2 cellular contexts compared by ENCODE assay signal in genomic region chr12:113475451-113476085, GRCh38.
TF ChIP-seq lines count a peak whose summit lies in the region.

No MANE protein-coding gene starts in this region.

TF ChIP-seq in SK-N-SH, 30 proteins besides CTCF, POLR2A, EP300 and RAD21 (continued from another document):
- TF ChIP-seq MAX (IDR thresholded peaks at IDR 0.05; ENCODE audit: low read depth) (no peak), POLR2AphosphoS5 (IDR thresholded peaks at IDR 0.05; ENCODE audit: low read depth, low read length) (no peak), ZBTB33 (IDR thresholded peaks at IDR 0.05; ENCODE audit: borderline replicate concordance, low read depth) (no peak), TCF12 (IDR thresholded peaks at IDR 0.05) (no peak), RFX5 (IDR thresholded peaks at IDR 0.05; ENCODE audit: low read length) (no peak), USF2 (IDR thresholded peaks at IDR 0.05; ENCODE audit: borderline replicate concordance, low read depth, low read length) (no peak), TEAD4 (IDR thresholded peaks at IDR 0.05; ENCODE audit: borderline replicate concordance, insufficient read depth) (no peak), NFIC (IDR thresholded peaks at IDR 0.05; ENCODE audit: borderline replicate concordance) (no peak), TAF1 (IDR thresholded peaks at IDR 0.05; ENCODE audit: borderline replicate concordance, low read depth, low read length) (no peak)

TF ChIP-seq in SK-N-SH treated with all-trans-retinoic acid at 6 μM for 48 hours, 23 proteins besides CTCF, POLR2A, EP300 and RAD21 (continued from another document):
- TF ChIP-seq CSRNP3 (CRISPR knock-in tag; IDR thresholded peaks at IDR 0.05) (no peak), ZNF70 (CRISPR knock-in tag; IDR thresholded peaks at IDR 0.05) (no peak), PATZ1 (CRISPR knock-in tag; IDR thresholded peaks at IDR 0.05; ENCODE audit: borderline replicate concordance) (no peak), TCF4 (CRISPR knock-in tag; IDR thresholded peaks at IDR 0.05; ENCODE audit: borderline replicate concordance) (no peak), CSDC2 (CRISPR knock-in tag; IDR thresholded peaks at IDR 0.05) (no peak), TOX (CRISPR knock-in tag; IDR thresholded peaks at IDR 0.05; ENCODE audit: borderline replicate concordance) (no peak)
